8 cellular contexts compared by ENCODE assay signal in the genomic region with DNA sequence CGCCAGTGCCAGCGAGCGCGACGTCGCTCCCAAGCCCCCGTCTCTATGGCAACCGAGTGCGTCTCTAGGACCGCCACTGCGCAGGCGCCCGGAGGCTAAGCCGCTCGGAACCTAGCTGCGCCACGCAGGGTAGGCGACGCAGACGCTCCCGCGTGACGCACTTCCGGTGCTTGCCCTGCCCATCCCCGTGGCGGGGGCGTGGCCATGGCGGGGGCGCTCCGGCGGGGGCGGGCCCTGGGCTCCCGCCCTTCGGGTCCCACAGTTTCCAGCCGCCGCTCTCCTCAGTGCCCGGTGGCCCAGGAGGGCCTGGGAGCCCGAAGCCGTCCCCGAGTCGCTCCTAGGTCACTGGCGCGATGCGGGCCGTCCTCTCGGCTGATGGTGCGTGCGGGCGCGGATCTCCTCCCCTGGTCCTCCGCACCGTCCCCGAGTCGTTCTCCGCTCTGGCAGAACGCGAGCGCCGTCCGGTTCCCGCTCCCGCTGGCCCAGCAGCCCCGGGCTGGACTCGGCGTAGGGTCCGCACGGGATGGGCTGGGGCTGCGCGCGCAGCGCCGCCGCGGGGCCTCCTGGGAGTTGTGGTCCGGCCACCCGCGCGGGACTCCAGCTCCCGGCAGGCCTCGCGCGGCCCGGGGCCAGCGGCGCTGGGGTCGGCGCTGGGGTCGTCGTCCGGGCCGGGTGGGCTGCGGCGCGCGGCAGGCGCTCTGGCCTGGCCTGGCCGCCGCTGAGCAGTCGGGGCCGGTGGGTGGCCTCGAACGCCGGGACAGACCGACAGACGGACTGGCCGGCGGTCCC. TPM values are rescaled to one million over a fixed set of nuclear protein-coding genes. Genes with fewer than 3 reads are reported as not detected.
DNase-seq lines count a peak whose midpoint lies in the region; ATAC-seq and TF ChIP-seq lines count a peak whose summit lies in the region.

A gene (plus strand): TSS at position 245 of the 789 bp plus-strand sequence. CDS start 7,953 bp downstream, outside the sequence.

- peak; percentile 81 for ATAC-seq in HG02588 (IDR thresholded peaks at IDR 0.05; ENCODE audit: unreplicated experiment)
- ATAC-seq in activated naive CD4-positive, alpha-beta T cell treated with anti-CD3 and anti-CD28 coated beads, Interleukin-2, amount 50 U/mL, for 72 hours = peak; percentile 90

- peak within 1 kb of the TSS; percentile 81 for H2AFZ ChIP-seq in osteoblast (ENCODE audit: low read length)

- no peak for TF ChIP-seq CTCF in GM10248 (IDR thresholded peaks at IDR 0.05; ENCODE audit: control extremely low read depth, extremely low read depth, low read depth, missing control alignments)
- no peak for TF ChIP-seq CTCF in osteoblast (IDR thresholded peaks at IDR 0.05; ENCODE audit: extremely low read depth, low read depth, low read length)
- TF ChIP-seq CTCF in testis (IDR thresholded peaks at IDR 0.05) = no peak

- H3K4me1 ChIP-seq in osteoblast (ENCODE audit: insufficient read depth, low read length) (peaks cover 23% of the 10 kb centered on the region), testis (peaks cover 27% of the 10 kb centered on the region)

- peak within 1 kb of the TSS; percentile 97 for H3K4me3 ChIP-seq in osteoblast (ENCODE audit: insufficient read depth, low read length)
- peak within 1 kb of the TSS; percentile 98 to 99 for H3K4me3 ChIP-seq in testis

- peaks cover 7 to 16% of the 10 kb centered on the region in 2 donors for H3K36me3 Mint-ChIP-seq in activated naive CD4-positive, alpha-beta T cell treated with anti-CD3 and anti-CD28 coated beads, Interleukin-2, amount 50 U/mL, for 72 hours

- 0 to 1% methylated on average over 2 to 53 of the region's 107 CpGs for WGBS in testis, 2 donors

- H3K27me3 ChIP-seq in osteoblast (ENCODE audit: insufficient read depth, low read length) (no peaks in the 10 kb centered on the region), testis (no peaks in the 10 kb centered on the region)

- H3K79me2 ChIP-seq in osteoblast (ENCODE audit: insufficient read depth, low read length) = peaks cover 41% of the 10 kb centered on the region

- H3K9me3 ChIP-seq in osteoblast (ENCODE audit: low read depth, low read length) (no peaks in the 10 kb centered on the region), testis (no peaks in the 10 kb centered on the region)

- POLR2A ChIA-PET in GM10248 (lab: Yijun Ruan, JAX) = interaction anchor here (0.6 to 1.0 kb wide), 2 partner anchors 12 to 196 kb away, joined by 3 read pairs; no protein-coding TSS in a partner anchor

- H3K27ac ChIP-seq in osteoblast (ENCODE audit: low read depth, low read length) (peak within 1 kb of the TSS; percentile 96), testis (peak within 1 kb of the TSS; percentile 100)

- DNase-seq in GM10248 (ENCODE audit: extremely low spot score) = peak; percentile 100
- peak; percentile 92 for DNase-seq in NCI-H1092 (lab: John Stamatoyannopoulos, UW)
- peak; percentile 93 for DNase-seq in SKM-1 (lab: John Stamatoyannopoulos, UW; ENCODE audit: unreplicated experiment)
- DNase-seq in activated naive CD4-positive, alpha-beta T cell treated with anti-CD3 and anti-CD28 coated beads, Interleukin-2, amount 50 U/mL, for 72 hours (ENCODE audit: low spot score in 2 of 2) = peak; percentile 98 to 99
- DNase-seq in glomerular visceral epithelial cell (ENCODE audit: extremely low spot score) = peak; percentile 97
- DNase-seq in osteoblast (ENCODE audit: insufficient read length, low spot score, missing footprints) = peak; percentile 100
- DNase-seq in testis = peak; percentile 96

- H4K20me1 ChIP-seq in osteoblast (ENCODE audit: insufficient read depth, low read length) = peaks cover 39% of the 10 kb centered on the region

- peak within 1 kb of the TSS; percentile 94 for H3K4me2 ChIP-seq in osteoblast (ENCODE audit: insufficient read depth, low read length)

- no peaks in the 10 kb centered on the region for H3K9me3 Mint-ChIP-seq in activated naive CD4-positive, alpha-beta T cell treated with anti-CD3 and anti-CD28 coated beads, Interleukin-2, amount 50 U/mL, for 72 hours

- H3K36me3 ChIP-seq in osteoblast (ENCODE audit: insufficient read depth, low read length) (peaks cover 4% of the 10 kb centered on the region), testis (ENCODE audit: low read depth, missing control alignments) (no peaks in the 10 kb centered on the region)

- intact Hi-C loops in testis (cut with DNase I; ENCODE audit: low total_unique reads) = no loop called here

- TF ChIP-seq POLR2A in testis (IDR thresholded peaks at IDR 0.05) = peak; percentile 5

- H3K27ac Mint-ChIP-seq in activated naive CD4-positive, alpha-beta T cell treated with anti-CD3 and anti-CD28 coated beads, Interleukin-2, amount 50 U/mL, for 72 hours = peak within 1 kb of the TSS; percentile 94 to 98

- CTCF ChIA-PET in GM10248 (lab: Yijun Ruan, JAX) = no interaction called here

RNA-seq across cellular contexts. Expression of the gene that starts here (rescaled TPM):
- total RNA-seq in activated naive CD4-positive, alpha-beta T cell treated with anti-CD3 and anti-CD28 coated beads, Interleukin-2, amount 50 U/mL, for 72 hours = 10 to 100 TPM; 36.7 to 49.8 TPM
- total RNA-seq in osteoblast = 74.0 and 80.7 TPM in 2 replicates
- total RNA-seq in testis = 100 to 1,000 TPM; 154 to 172 TPM
- 38.7 TPM for polyA plus RNA-seq in testis (ENCODE audit: insufficient read depth, low read depth, low replicate concordance)

Comparison
In these comparisons a context has a peak if more than half of its experiments do, and no peak if none do; other contexts are left out.
1. Peak in every context shown above with its lines: DNase-seq, ATAC-seq, H3K4me3 ChIP-seq and H3K27ac ChIP-seq.